Comparison of ENCODE assay signal across 40 cellular contexts in the genomic region with DNA sequence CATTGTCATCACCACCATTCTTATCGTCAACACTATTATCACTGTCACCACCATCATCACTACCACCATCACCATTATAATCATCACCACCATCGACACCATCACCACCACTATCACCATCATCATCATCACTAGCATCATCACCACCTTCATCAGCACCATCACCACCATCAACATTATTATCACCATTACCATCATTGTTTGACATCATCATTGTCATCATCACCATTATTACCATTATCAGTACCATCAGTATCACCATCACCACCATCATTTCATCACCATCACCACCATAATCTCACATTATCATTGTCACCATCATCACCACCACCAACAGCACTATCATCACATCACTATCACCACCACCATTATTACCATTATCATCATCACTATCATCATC. TPM values are rescaled to one million over a fixed set of nuclear protein-coding genes. Genes with fewer than 3 reads are reported as not detected.
"Had no signal": no experiment of that assay in that cellular context is flagged by ENCODE, and none has a peak within 500 bp of the region (broad histone marks: within the 10 kb centered on the region; RNA-seq: fewer than 3 reads in every experiment).

No MANE protein-coding gene starts in this region.

- H3K27me3 Mint-ChIP-seq: activated naive CD4-positive, alpha-beta T cell treated with anti-CD3 and anti-CD28 coated beads, Interleukin-2, amount 50 U/mL, for 24 hours had no signal

- H3K4me3 ChIP-seq: ascending aorta, cardiac muscle cell had no signal

- H3K27me3 ChIP-seq: ascending aorta had no signal

- H3K36me3 Mint-ChIP-seq: activated CD4-positive, alpha-beta memory T cell treated with anti-CD3 and anti-CD28 coated beads for 36 hours; activated naive CD4-positive, alpha-beta T cell treated with anti-CD3 and anti-CD28 coated beads, Interleukin-2, amount 10 ng/mL, durations not matched to agents 7 days and 5 days; activated naive CD4-positive, alpha-beta T cell treated with anti-CD3 and anti-CD28 coated beads, Interleukin-2, amount 50 U/mL, for 24 hours; activated naive CD8-positive, alpha-beta T cell; brain had no signal

- ATAC-seq: activated CD8-positive, alpha-beta T cell treated with anti-CD3 and anti-CD28 coated beads for 36 hours; activated naive CD8-positive, alpha-beta T cell treated with anti-CD3 and anti-CD28 coated beads, Interleukin-2, amount 50 U/mL, for 24 hours; activated T-cell treated with anti-CD3 and anti-CD28 coated beads, Interleukin-2, amount 50 U/mL, for 4 hours; activated T-cell treated with anti-CD3 and anti-CD28 coated beads, Interleukin-2, amount 50 U/mL, for 72 hours had no signal

- FAIRE-seq: bronchial epithelial cell, TTC549 had no signal

- H3K4me3 Mint-ChIP-seq: activated B cell treated with CpG ODN at 0.5 μM for 24 hours; activated CD4-positive, alpha-beta memory T cell treated with anti-CD3 and anti-CD28 coated beads for 36 hours; activated CD4-positive, alpha-beta T cell treated with anti-CD3 and anti-CD28 coated beads, Interleukin-2, amount 10 ng/mL, durations not matched to agents 24 days and 14 days; activated CD8-positive, alpha-beta T cell treated with anti-CD3 and anti-CD28 coated beads for 36 hours; activated naive CD4-positive, alpha-beta T cell treated with anti-CD3 and anti-CD28 coated beads, Interleukin-2, amount 10 ng/mL, durations not matched to agents 7 days and 5 days; activated naive CD4-positive, alpha-beta T cell treated with anti-CD3 and anti-CD28 coated beads, Interleukin-2, amount 50 U/mL, for 24 hours; activated naive CD8-positive, alpha-beta T cell; activated naive CD8-positive, alpha-beta T cell treated with anti-CD3 and anti-CD28 coated beads, Interleukin-2, amount 10 ng/mL, durations not matched to agents 7 days and 5 days; activated naive CD8-positive, alpha-beta T cell treated with anti-CD3 and anti-CD28 coated beads, Interleukin-2, amount 50 U/mL, for 24 hours; activated T-cell treated with anti-CD3 and anti-CD28 coated beads, Interleukin-2, amount 50 U/mL, for 4 hours; activated T-cell treated with anti-CD3 and anti-CD28 coated beads, Interleukin-2, amount 50 U/mL, for 72 hours; central memory CD8-positive, alpha-beta T cell; T-helper 1 cell treated with Interleukin-12 subunit alpha and Interleukin-12 subunit beta and Interleukin-4 antibody, amounts not matched to agents 30 μg/mL and 1 μg/mL, for 36 hours; T-helper 2 cell treated with Interferon-gamma antibody and Interleukin-4, amounts not matched to agents 5 μg/mL and 100 μg/mL, for 36 hours had no signal

- DNase-seq: activated B cell treated with CpG ODN at 0.5 μM for 24 hours; activated CD4-positive, alpha-beta memory T cell treated with anti-CD3 and anti-CD28 coated beads for 36 hours; activated CD4-positive, alpha-beta T cell treated with anti-CD3 and anti-CD28 coated beads for 4 hours; activated CD4-positive, alpha-beta T cell treated with anti-CD3 and anti-CD28 coated beads, Interleukin-2, amount 10 ng/mL, durations not matched to agents 24 days and 14 days; activated CD4-positive, alpha-beta T cell treated with anti-CD3 and anti-CD28 coated beads, Interleukin-2, amount 50 U/mL, for 1 hour; activated CD4-positive, alpha-beta T cell treated with anti-CD3 and anti-CD28 coated beads, Interleukin-2, amount 50 U/mL, for 4 hours; activated CD4-positive, CD25-positive, alpha-beta regulatory T cell treated with anti-CD3 and anti-CD28 coated beads, Interleukin-2, amount 50 U/mL, for 72 hours; activated CD8-positive, alpha-beta memory T cell treated with anti-CD3 and anti-CD28 coated beads, Interleukin-2, amount 50 U/mL, for 4 hours; activated CD8-positive, alpha-beta T cell treated with anti-CD3 and anti-CD28 coated beads for 36 hours; activated effector memory CD4-positive, alpha-beta T cell treated with Interleukin-2 at 50 U/mL for 16 hours; activated gamma-delta T cell; activated naive CD4-positive, alpha-beta T cell treated with anti-CD3 and anti-CD28 coated beads, Interleukin-2, amount 10 ng/mL, durations not matched to agents 7 days and 5 days; activated naive CD4-positive, alpha-beta T cell treated with Interleukin-2 at 50 U/mL for 16 hours; activated naive CD8-positive, alpha-beta T cell treated with anti-CD3 and anti-CD28 coated beads, Interleukin-2, amount 10 ng/mL, durations not matched to agents 7 days and 5 days; activated naive CD8-positive, alpha-beta T cell treated with anti-CD3 and anti-CD28 coated beads, Interleukin-2, amount 50 U/mL, for 24 hours; activated T-cell treated with anti-CD3 and anti-CD28 coated beads for 4 hours; activated T-cell treated with anti-CD3 and anti-CD28 coated beads, Interleukin-2, amount 50 U/mL, for 1 hour; activated T-cell treated with anti-CD3 and anti-CD28 coated beads, Interleukin-2, amount 50 U/mL, for 4 hours; activated T-cell treated with anti-CD3 and anti-CD28 coated beads, Interleukin-2, amount 50 U/mL, for 72 hours; amygdala; anterior cingulate cortex; caudate nucleus; cerebellar nuclear complex; T-helper 1 cell; T-helper 2 cell; T-helper 9 cell had no signal

- H3K4me1 ChIP-seq: ascending aorta had no signal

- H3K27ac Mint-ChIP-seq: activated B cell treated with CpG ODN at 0.5 μM for 24 hours; activated CD4-positive, alpha-beta memory T cell treated with anti-CD3 and anti-CD28 coated beads for 36 hours; activated CD4-positive, alpha-beta T cell treated with anti-CD3 and anti-CD28 coated beads, Interleukin-2, amount 10 ng/mL, durations not matched to agents 24 days and 14 days; activated CD8-positive, alpha-beta T cell treated with anti-CD3 and anti-CD28 coated beads for 36 hours; activated naive CD4-positive, alpha-beta T cell treated with anti-CD3 and anti-CD28 coated beads, Interleukin-2, amount 10 ng/mL, durations not matched to agents 7 days and 5 days; activated naive CD4-positive, alpha-beta T cell treated with anti-CD3 and anti-CD28 coated beads, Interleukin-2, amount 50 U/mL, for 24 hours; activated naive CD8-positive, alpha-beta T cell; activated naive CD8-positive, alpha-beta T cell treated with anti-CD3 and anti-CD28 coated beads, Interleukin-2, amount 10 ng/mL, durations not matched to agents 7 days and 5 days; activated naive CD8-positive, alpha-beta T cell treated with anti-CD3 and anti-CD28 coated beads, Interleukin-2, amount 50 U/mL, for 24 hours; activated T-cell treated with anti-CD3 and anti-CD28 coated beads, Interleukin-2, amount 50 U/mL, for 72 hours; activated T-helper 2 cell treated with anti-CD3 and anti-CD28 coated beads, Interferon-gamma antibody, Interleukin-2, Interleukin-4, amounts not matched to agents 10 μg/mL and 5 μg/mL and 100 μg/mL, durations not matched to agents 14 hours and 24 hours and 36 hours; brain; T-helper 1 cell treated with Interleukin-12 subunit alpha and Interleukin-12 subunit beta and Interleukin-4 antibody, amounts not matched to agents 30 μg/mL and 1 μg/mL, for 36 hours; T-helper 2 cell treated with Interferon-gamma antibody and Interleukin-4, amounts not matched to agents 5 μg/mL and 100 μg/mL, for 36 hours had no signal

- H3K27ac ChIP-seq: ascending aorta, cardiac muscle cell, VCaP had no signal

- H3K36me3 ChIP-seq: ascending aorta, cardiac muscle cell had no signal

- H3K4me1 Mint-ChIP-seq: activated B cell treated with CpG ODN at 0.5 μM for 24 hours; activated CD4-positive, alpha-beta T cell treated with anti-CD3 and anti-CD28 coated beads, Interleukin-2, amount 10 ng/mL, durations not matched to agents 24 days and 14 days; activated naive CD4-positive, alpha-beta T cell treated with anti-CD3 and anti-CD28 coated beads, Interleukin-2, amount 10 ng/mL, durations not matched to agents 7 days and 5 days; activated naive CD4-positive, alpha-beta T cell treated with anti-CD3 and anti-CD28 coated beads, Interleukin-2, amount 50 U/mL, for 24 hours; activated naive CD8-positive, alpha-beta T cell treated with anti-CD3 and anti-CD28 coated beads, Interleukin-2, amount 10 ng/mL, durations not matched to agents 7 days and 5 days; activated naive CD8-positive, alpha-beta T cell treated with anti-CD3 and anti-CD28 coated beads, Interleukin-2, amount 50 U/mL, for 24 hours; brain; central memory CD8-positive, alpha-beta T cell had no signal

- H3K9me3 ChIP-seq: ascending aorta had no signal

RNA-seq across cellular contexts. Expression of gene NKX1-1, which starts 47.5 kb away (rescaled TPM):
- total RNA-seq: activated B cell treated with CpG ODN at 0.5 μM for 24 hours; activated CD4-positive, alpha-beta memory T cell treated with anti-CD3 and anti-CD28 coated beads for 36 hours; activated CD4-positive, alpha-beta T cell treated with anti-CD3 and anti-CD28 coated beads, Interleukin-2, amount 10 ng/mL, durations not matched to agents 24 days and 14 days; activated CD8-positive, alpha-beta memory T cell treated with anti-CD3 and anti-CD28 coated beads for 36 hours; activated CD8-positive, alpha-beta T cell treated with anti-CD3 and anti-CD28 coated beads for 36 hours; activated naive CD8-positive, alpha-beta T cell treated with anti-CD3 and anti-CD28 coated beads, Interleukin-2, amount 10 ng/mL, durations not matched to agents 7 days and 5 days; activated T-cell treated with anti-CD3 and anti-CD28 coated beads, Interleukin-2, amount 50 U/mL, for 4 hours; activated T-cell treated with anti-CD3 and anti-CD28 coated beads, Interleukin-2, amount 50 U/mL, for 72 hours; activated T-helper 2 cell treated with anti-CD3 and anti-CD28 coated beads, Interferon-gamma antibody, Interleukin-2, Interleukin-4, amounts not matched to agents 10 μg/mL and 5 μg/mL and 100 μg/mL, durations not matched to agents 14 hours and 24 hours and 36 hours; ascending aorta; bronchial epithelial cell; cardiac muscle cell had no signal
- polyA plus RNA-seq: adipose tissue, cardiac muscle cell had no signal
